ENCODE assay signal across 10 cellular contexts in genomic region chrX:109281478-109282275, GRCh38.
DNase-seq lines count a peak whose midpoint lies in the region; ATAC-seq and TF ChIP-seq lines count a peak whose summit lies in the region.
"Had no signal": no experiment of that assay in that cellular context is flagged by ENCODE, and none has a peak within 500 bp of the region (broad histone marks: within the 10 kb centered on the region; RNA-seq: fewer than 3 reads in every experiment).

No MANE protein-coding gene starts in this region.

- no peak overlapping the region for H3K4me3 Mint-ChIP-seq in activated CD8-positive, alpha-beta T cell treated with anti-CD3 and anti-CD28 coated beads for 36 hours

- H3K9me3 Mint-ChIP-seq in activated CD8-positive, alpha-beta T cell treated with anti-CD3 and anti-CD28 coated beads for 36 hours: no peaks in the 10 kb centered on the region

- H3K27ac ChIP-seq in upper lobe of right lung: no peak overlapping the region
- H3K27ac ChIP-seq: spleen, upper lobe of left lung had no signal

- TF ChIP-seq CTCF in fibroblast of pulmonary artery (IDR thresholded peaks at IDR 0.05; ENCODE audit: low read length, missing control alignments): no peak
- TF ChIP-seq CTCF in activated CD8-positive, alpha-beta T cell treated with anti-CD3 and anti-CD28 coated beads for 36 hours (IDR thresholded peaks at IDR 0.05): no peak
- TF ChIP-seq CTCF in upper lobe of right lung (IDR thresholded peaks at IDR 0.05): no peak

- no peaks in the 10 kb centered on the region for H3K4me1 Mint-ChIP-seq in activated CD8-positive, alpha-beta T cell treated with anti-CD3 and anti-CD28 coated beads for 36 hours (ENCODE audit: low read depth)

- no peaks in the 10 kb centered on the region for H3K9me3 ChIP-seq in upper lobe of right lung
- H3K9me3 ChIP-seq: spleen, upper lobe of left lung had no signal

- H3K27me3 ChIP-seq in upper lobe of right lung: no peaks in the 10 kb centered on the region
- H3K27me3 ChIP-seq: spleen, upper lobe of left lung had no signal

- H3K27ac Mint-ChIP-seq in activated CD8-positive, alpha-beta T cell treated with anti-CD3 and anti-CD28 coated beads for 36 hours: no peak overlapping the region

- H3K27me3 Mint-ChIP-seq in activated CD8-positive, alpha-beta T cell treated with anti-CD3 and anti-CD28 coated beads for 36 hours: no peaks in the 10 kb centered on the region

- peak; percentile 74 for ATAC-seq in GM21447 (IDR thresholded peaks at IDR 0.05; ENCODE audit: unreplicated experiment)
- ATAC-seq in HG03442 (IDR thresholded peaks at IDR 0.05; ENCODE audit: unreplicated experiment): peak; percentile 68
- ATAC-seq in activated CD8-positive, alpha-beta T cell treated with anti-CD3 and anti-CD28 coated beads for 36 hours: no peak
- no peak for ATAC-seq in upper lobe of right lung

- DNase-seq in DMS79 treated with DMSO at 0.1 percent for 48 hours (lab: John Stamatoyannopoulos, UW) (peak; percentile 56), fibroblast of pulmonary artery (ENCODE audit: low read depth) (peak; percentile 86), upper lobe of right lung (no peak), NCI-H82 (lab: John Stamatoyannopoulos, UW) (no peak)
- no peak for DNase-seq in activated CD8-positive, alpha-beta T cell treated with anti-CD3 and anti-CD28 coated beads for 36 hours
- DNase-seq in effector CD4-positive, alpha-beta T cell: no peak
- DNase-seq: spleen, upper lobe of left lung had no signal

- no peaks in the 10 kb centered on the region for H3K4me1 ChIP-seq in upper lobe of right lung
- H3K4me1 ChIP-seq: spleen, upper lobe of left lung had no signal

- POLR2A ChIA-PET in activated CD8-positive, alpha-beta T cell treated with anti-CD3 and anti-CD28 coated beads for 36 hours (lab: Charles Lee): no interaction called here

- CTCF ChIA-PET in activated CD8-positive, alpha-beta T cell treated with anti-CD3 and anti-CD28 coated beads for 36 hours (lab: Charles Lee): no interaction called here

- H3K36me3 Mint-ChIP-seq in activated CD8-positive, alpha-beta T cell treated with anti-CD3 and anti-CD28 coated beads for 36 hours (ENCODE audit: low read depth): no peaks in the 10 kb centered on the region

- no peaks in the 10 kb centered on the region for H3K36me3 ChIP-seq in upper lobe of right lung
- H3K36me3 ChIP-seq: spleen, upper lobe of left lung had no signal

- intact Hi-C loops in activated CD8-positive, alpha-beta T cell treated with anti-CD3 and anti-CD28 coated beads for 36 hours (cut with micrococcal nuclease): no loop called here
- intact Hi-C loops in upper lobe of right lung (cut with DNase I): no loop called here

- H3K4me3 ChIP-seq in fibroblast of pulmonary artery (replicated peaks; ENCODE audit: low read depth, low read length) (no peak overlapping the region), upper lobe of right lung (no peak overlapping the region)
- H3K4me3 ChIP-seq: spleen, upper lobe of left lung had no signal

Comparison
In these comparisons a context has a peak if more than half of its experiments do, and no peak if none do; other contexts are left out.
1. DNase-seq: peak in DMS79 treated with DMSO at 0.1 percent for 48 hours (single experiment) and fibroblast of pulmonary artery (single experiment); none in activated CD8-positive, alpha-beta T cell treated with anti-CD3 and anti-CD28 coated beads for 36 hours (single experiment), upper lobe of right lung (single experiment), effector CD4-positive, alpha-beta T cell (single experiment) and NCI-H82 (single experiment).
2. ATAC-seq: peak in GM21447 (single experiment) and HG03442 (single experiment); none in activated CD8-positive, alpha-beta T cell treated with anti-CD3 and anti-CD28 coated beads for 36 hours (single experiment) and upper lobe of right lung (single experiment).